Comparison of ENCODE assay signal across 16 cellular contexts in genomic region chr6:145147559-145147958, GRCh38.
DNase-seq lines count a peak whose midpoint lies in the region; ATAC-seq, FAIRE-seq and TF ChIP-seq lines count a peak whose summit lies in the region.
"Had no signal": no experiment of that assay in that cellular context is flagged by ENCODE, and none has a peak within 500 bp of the region (broad histone marks: within the 10 kb centered on the region; RNA-seq: fewer than 3 reads in every experiment).

No MANE protein-coding gene starts in this region.

- no peaks in the 10 kb centered on the region for H3K36me3 ChIP-seq in right atrium auricular region
- H3K36me3 ChIP-seq: sigmoid colon, tibial nerve had no signal

- intact Hi-C loops in Right ventricle myocardium superior (cut with DNase I), result no loop called here

- H3K27me3 Mint-ChIP-seq in glutamatergic neuron (ENCODE audit: unreplicated experiment), result peaks cover 3% of the 10 kb centered on the region

- ATAC-seq in Right ventricle myocardium superior (ENCODE audit: poor library complexity) (peak; percentile 81), HG03460 (IDR thresholded peaks at IDR 0.05; ENCODE audit: unreplicated experiment) (no peak), GM19467 (IDR thresholded peaks at IDR 0.05; ENCODE audit: unreplicated experiment) (no peak)
- ATAC-seq: GM23338 had no signal

- peaks cover 4% of the 10 kb centered on the region for H3K9me3 Mint-ChIP-seq in glutamatergic neuron (ENCODE audit: unreplicated experiment)
- H3K9me3 Mint-ChIP-seq: activated CD4-positive, alpha-beta T cell treated with anti-CD3 and anti-CD28 coated beads, Interleukin-2, amount 10 ng/mL, durations not matched to agents 7 days and 5 days; GM23338 had no signal

- H3K27ac ChIP-seq in right atrium auricular region, result peak overlapping the region in 1 of 2 donors; percentile 6
- H3K27ac ChIP-seq: tibial nerve had no signal

- H3K4me3 ChIP-seq in right atrium auricular region, result no peak overlapping the region
- H3K4me3 ChIP-seq: GM23338, sigmoid colon, tibial nerve had no signal

- no peaks in the 10 kb centered on the region for H3K9me3 ChIP-seq in right atrium auricular region
- H3K9me3 ChIP-seq: sigmoid colon, tibial nerve had no signal

- H3K4me1 ChIP-seq in right atrium auricular region, result peaks cover 0 to 11% of the 10 kb centered on the region in 2 donors
- H3K4me1 ChIP-seq: tibial nerve had no signal

- peak overlapping the region; percentile 1 for H3K4me3 Mint-ChIP-seq in glutamatergic neuron (ENCODE audit: unreplicated experiment)
- H3K4me3 Mint-ChIP-seq: activated CD4-positive, alpha-beta T cell treated with anti-CD3 and anti-CD28 coated beads, Interleukin-2, amount 10 ng/mL, durations not matched to agents 7 days and 5 days; GM23338 had no signal

- TF ChIP-seq CTCF in right atrium auricular region (IDR thresholded peaks at IDR 0.05) (no peak), glutamatergic neuron (IDR thresholded peaks at IDR 0.05; ENCODE audit: partially characterized antibody, unreplicated experiment) (no peak)

- DNase-seq in Right ventricle myocardium superior (no peak), right atrium auricular region (ENCODE audit: low spot score) (no peak), RCC 7860 (ENCODE audit: low spot score) (peak; percentile 27), glutamatergic neuron (no peak), stromal cell of bone marrow (ENCODE audit: low read depth) (peak; percentile 51), NCI-H1092 (lab: John Stamatoyannopoulos, UW) (no peak)
- DNase-seq: activated CD4-positive, alpha-beta T cell treated with anti-CD3 and anti-CD28 coated beads, Interleukin-2, amount 10 ng/mL, durations not matched to agents 7 days and 5 days; activated gamma-delta T cell; dermis blood vessel endothelial cell; KG1; sigmoid colon had no signal

- H3K4me1 Mint-ChIP-seq in glutamatergic neuron (ENCODE audit: low read depth, unreplicated experiment), result peaks cover 30% of the 10 kb centered on the region
- H3K4me1 Mint-ChIP-seq: activated CD4-positive, alpha-beta T cell treated with anti-CD3 and anti-CD28 coated beads, Interleukin-2, amount 10 ng/mL, durations not matched to agents 7 days and 5 days had no signal

- H3K27ac Mint-ChIP-seq in glutamatergic neuron (ENCODE audit: unreplicated experiment), result peak overlapping the region; percentile 69
- H3K27ac Mint-ChIP-seq: activated CD4-positive, alpha-beta T cell treated with anti-CD3 and anti-CD28 coated beads, Interleukin-2, amount 10 ng/mL, durations not matched to agents 7 days and 5 days; GM23338 had no signal

- no peaks in the 10 kb centered on the region for H3K27me3 ChIP-seq in right atrium auricular region
- H3K27me3 ChIP-seq: sigmoid colon, tibial nerve had no signal

- no peaks in the 10 kb centered on the region for H3K36me3 Mint-ChIP-seq in glutamatergic neuron (ENCODE audit: unreplicated experiment)

- FAIRE-seq in RCC 7860 (lab: Jason Lieb, UNC), result no peak
- FAIRE-seq: G401.6 had no signal

Comparison
In these comparisons a context has a peak if more than half of its experiments do, and no peak if none do; other contexts are left out.
1. DNase-seq: peak in RCC 7860 (single experiment) and stromal cell of bone marrow (single experiment); none in Right ventricle myocardium superior (single experiment), right atrium auricular region (single experiment), glutamatergic neuron (single experiment) and NCI-H1092 (single experiment).